Comparison of ENCODE assay signal across 25 cellular contexts in the genomic region with DNA sequence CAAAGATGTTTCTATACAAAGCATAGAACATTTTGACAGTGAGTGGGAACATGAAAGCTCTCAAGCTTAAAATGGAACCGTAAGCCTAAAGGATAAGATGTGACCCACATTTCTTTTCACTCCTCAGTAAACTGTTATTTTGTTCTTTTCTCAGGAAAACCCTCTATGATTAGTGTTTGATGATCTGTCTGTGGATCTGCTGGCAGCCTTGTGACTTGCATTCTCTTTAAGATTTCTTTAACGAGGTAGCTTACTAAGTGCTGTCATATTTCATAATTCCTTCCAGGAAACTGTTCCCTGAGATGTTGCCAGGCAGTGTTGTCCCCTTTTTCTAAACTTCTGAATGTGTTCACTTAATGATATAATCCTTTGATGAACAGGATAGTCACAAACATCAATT.
DNase-seq lines count a peak whose midpoint lies in the region; ATAC-seq and TF ChIP-seq lines count a peak whose summit lies in the region.
"Had no signal": no experiment of that assay in that cellular context is flagged by ENCODE, and none has a peak within 500 bp of the region (broad histone marks: within the 10 kb centered on the region; RNA-seq: fewer than 3 reads in every experiment).

No MANE protein-coding gene starts in this region.

- H3K4me3 ChIP-seq in GM23338: no peak overlapping the region
- no peak overlapping the region for H3K4me3 ChIP-seq in SJCRH30
- H3K4me3 ChIP-seq: A549; BLaER1 treated with 17β-estradiol and CSF1 and Interleukin-3, amounts not matched to agents 10 nM and 100 nM; GM12878 had no signal

- no peak for DNase-seq in GM23338 (ENCODE audit: low spot score)
- peak in 7 of 61 donors; percentile 0 to 46 (median 11) for DNase-seq in caudate nucleus (lab: John Stamatoyannopoulos, UW)
- peak; percentile 42 for DNase-seq in putamen (ENCODE audit: low spot score)
- peak; percentile 73 for DNase-seq in superior temporal gyrus (ENCODE audit: extremely low spot score)
- DNase-seq in CD14-positive monocyte (ENCODE audit: low spot score): no peak
- DNase-seq in SJCRH30: no peak
- DNase-seq in iPS-NIHi11 (ENCODE audit: low spot score): no peak
- DNase-seq: AML-193; CD4-positive, alpha-beta memory T cell; CD4-positive, CD25-positive, alpha-beta regulatory T cell; CD8-positive, alpha-beta memory T cell; COR-L47; DMS 273 treated with DMSO at 0.1 percent for 48 hours; DMS153; DMS53; DMS79; DND-41; EL; GDM1 had no signal

- H3K4me1 ChIP-seq in GM23338 (ENCODE audit: insufficient read depth) (no peaks in the 10 kb centered on the region; the same call in 1 of the 2 replicates), SJCRH30 (no peaks in the 10 kb centered on the region)
- H3K4me1 ChIP-seq: A549 had no signal

- no peaks in the 10 kb centered on the region for H3K79me2 ChIP-seq in GM23338 (replicated peaks; ENCODE audit: insufficient read depth)

- no peaks in the 10 kb centered on the region for H3F3A ChIP-seq in GM23338 (replicated peaks; ENCODE audit: low read depth)

- 0 out of 2 replicates have a peak overlapping the region, but pooled peaks have one; percentile 57 for H2AFZ ChIP-seq in GM23338

- H3K27ac ChIP-seq in GM23338 (ENCODE audit: low read depth): no peak overlapping the region
- H3K27ac ChIP-seq in caudate nucleus (ENCODE audit: low read depth, low read length): peak overlapping the region; percentile 11
- H3K27ac ChIP-seq in SJCRH30: no peak overlapping the region
- H3K27ac ChIP-seq: 22Rv1; A549; BLaER1 treated with 17β-estradiol and CSF1 and Interleukin-3, amounts not matched to agents 10 nM and 100 nM; C4-2B had no signal

- H3K27me3 ChIP-seq in GM23338 (ENCODE audit: insufficient read depth) (no peaks in the 10 kb centered on the region), SJCRH30 (no peaks in the 10 kb centered on the region)

- no peak overlapping the region for H3K4me2 ChIP-seq in GM23338
- H3K4me2 ChIP-seq: A549; BLaER1 treated with 17β-estradiol and CSF1 and Interleukin-3, amounts not matched to agents 10 nM and 100 nM had no signal

- H3K27me3 Mint-ChIP-seq in GM23338 (ENCODE audit: insufficient read depth, low read depth, poor library complexity) (no peaks in the 10 kb centered on the region), CD14-positive monocyte (ENCODE audit: low read depth in 3 of 3) (peaks cover 0 to 11% (median 1%) of the 10 kb centered on the region in 3 donors)
- H3K27me3 Mint-ChIP-seq: CD4-positive, alpha-beta memory T cell; CD4-positive, CD25-positive, alpha-beta regulatory T cell; CD8-positive, alpha-beta memory T cell had no signal

- TF ChIP-seq CTCF in GM23338 (conservative IDR thresholded peaks at IDR 0.05; ENCODE audit: low read depth in 2 of 2) (no peak), CD14-positive monocyte (IDR thresholded peaks at IDR 0.05) (no peak)

- no peak overlapping the region for H3K4me3 Mint-ChIP-seq in GM23338
- no peak overlapping the region for H3K4me3 Mint-ChIP-seq in CD14-positive monocyte
- H3K4me3 Mint-ChIP-seq: B cell; CD4-positive, alpha-beta memory T cell; CD8-positive, alpha-beta memory T cell had no signal

- H3K27ac Mint-ChIP-seq in GM23338 (no peak overlapping the region), CD14-positive monocyte (no peak overlapping the region)
- H3K27ac Mint-ChIP-seq: B cell; CD4-positive, alpha-beta memory T cell; CD4-positive, CD25-positive, alpha-beta regulatory T cell; CD8-positive, alpha-beta memory T cell had no signal

- peaks cover 5% of the 10 kb centered on the region; the same call in 2 of the 3 replicates for H3K4me1 Mint-ChIP-seq in GM23338
- peaks cover 11% of the 10 kb centered on the region for H3K4me1 Mint-ChIP-seq in CD14-positive monocyte
- H3K4me1 Mint-ChIP-seq: B cell; CD4-positive, alpha-beta memory T cell; CD4-positive, CD25-positive, alpha-beta regulatory T cell; CD8-positive, alpha-beta memory T cell had no signal

- no peak for ATAC-seq in GM23338
- ATAC-seq: A549, GM12878 had no signal

- no peaks in the 10 kb centered on the region for H3K9me3 ChIP-seq in SJCRH30 (replicated peaks)
- H3K9me3 ChIP-seq: A549; BLaER1 treated with 17β-estradiol and CSF1 and Interleukin-3, amounts not matched to agents 10 nM and 100 nM had no signal

- H3K36me3 Mint-ChIP-seq in GM23338 (ENCODE audit: low read depth) (no peaks in the 10 kb centered on the region), CD14-positive monocyte (no peaks in the 10 kb centered on the region)
- H3K36me3 Mint-ChIP-seq: CD4-positive, alpha-beta memory T cell; CD4-positive, CD25-positive, alpha-beta regulatory T cell; CD8-positive, alpha-beta memory T cell had no signal

- H3K9me3 Mint-ChIP-seq in GM23338 (no peaks in the 10 kb centered on the region), CD14-positive monocyte (peaks cover 0 to 8% (median 4%) of the 10 kb centered on the region in 7 donors)

- no peaks in the 10 kb centered on the region for H4K20me1 ChIP-seq in GM23338 (replicated peaks; ENCODE audit: insufficient read depth)
- H4K20me1 ChIP-seq: BLaER1 treated with 17β-estradiol and CSF1 and Interleukin-3, amounts not matched to agents 10 nM and 100 nM had no signal

- H3K36me3 ChIP-seq in GM23338 (ENCODE audit: insufficient read depth) (no peaks in the 10 kb centered on the region), SJCRH30 (no peaks in the 10 kb centered on the region)
- H3K36me3 ChIP-seq: BLaER1 treated with 17β-estradiol and CSF1 and Interleukin-3, amounts not matched to agents 10 nM and 100 nM had no signal

- intact Hi-C loops in CD14-positive monocyte (cut with micrococcal nuclease): no loop called here

- no peaks in the 10 kb centered on the region for H3K9me2 ChIP-seq in GM23338 (ENCODE audit: insufficient read depth)

TF ChIP-seq in GM23338, 12 proteins besides CTCF, POLR2A, EP300 and RAD21 (continues in another document):
- no peak for TF ChIP-seq POLR2AphosphoS5 (IDR thresholded peaks at IDR 0.05; ENCODE audit: low read depth)
- no peak for TF ChIP-seq EZH2 (IDR thresholded peaks at IDR 0.05; ENCODE audit: low read depth, unreplicated experiment)
- no peak for TF ChIP-seq ZNF114 (CRISPR knock-in tag; IDR thresholded peaks at IDR 0.05)
- TF ChIP-seq STAT1 (IDR thresholded peaks at IDR 0.05; ENCODE audit: unreplicated experiment): no peak
- TF ChIP-seq, protein P1, sequence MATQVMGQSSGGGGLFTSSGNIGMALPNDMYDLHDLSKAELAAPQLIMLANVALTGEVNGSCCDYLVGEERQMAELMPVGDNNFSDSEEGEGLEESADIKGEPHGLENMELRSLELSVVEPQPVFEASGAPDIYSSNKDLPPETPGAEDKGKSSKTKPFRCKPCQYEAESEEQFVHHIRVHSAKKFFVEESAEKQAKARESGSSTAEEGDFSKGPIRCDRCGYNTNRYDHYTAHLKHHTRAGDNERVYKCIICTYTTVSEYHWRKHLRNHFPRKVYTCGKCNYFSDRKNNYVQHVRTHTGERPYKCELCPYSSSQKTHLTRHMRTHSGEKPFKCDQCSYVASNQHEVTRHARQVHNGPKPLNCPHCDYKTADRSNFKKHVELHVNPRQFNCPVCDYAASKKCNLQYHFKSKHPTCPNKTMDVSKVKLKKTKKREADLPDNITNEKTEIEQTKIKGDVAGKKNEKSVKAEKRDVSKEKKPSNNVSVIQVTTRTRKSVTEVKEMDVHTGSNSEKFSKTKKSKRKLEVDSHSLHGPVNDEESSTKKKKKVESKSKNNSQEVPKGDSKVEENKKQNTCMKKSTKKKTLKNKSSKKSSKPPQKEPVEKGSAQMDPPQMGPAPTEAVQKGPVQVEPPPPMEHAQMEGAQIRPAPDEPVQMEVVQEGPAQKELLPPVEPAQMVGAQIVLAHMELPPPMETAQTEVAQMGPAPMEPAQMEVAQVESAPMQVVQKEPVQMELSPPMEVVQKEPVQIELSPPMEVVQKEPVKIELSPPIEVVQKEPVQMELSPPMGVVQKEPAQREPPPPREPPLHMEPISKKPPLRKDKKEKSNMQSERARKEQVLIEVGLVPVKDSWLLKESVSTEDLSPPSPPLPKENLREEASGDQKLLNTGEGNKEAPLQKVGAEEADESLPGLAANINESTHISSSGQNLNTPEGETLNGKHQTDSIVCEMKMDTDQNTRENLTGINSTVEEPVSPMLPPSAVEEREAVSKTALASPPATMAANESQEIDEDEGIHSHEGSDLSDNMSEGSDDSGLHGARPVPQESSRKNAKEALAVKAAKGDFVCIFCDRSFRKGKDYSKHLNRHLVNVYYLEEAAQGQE (IDR thresholded peaks at IDR 0.05; ENCODE audit: unreplicated experiment): no peak
- no peak for TF ChIP-seq EZH2phosphoT487 (IDR thresholded peaks at IDR 0.05; ENCODE audit: unreplicated experiment)
- no peak for TF ChIP-seq CREB1 (CRISPR knock-in tag; IDR thresholded peaks at IDR 0.05; ENCODE audit: low read depth)
- TF ChIP-seq ZNF331 (CRISPR knock-in tag; IDR thresholded peaks at IDR 0.05; ENCODE audit: low read depth): no peak
- TF ChIP-seq, protein P2, sequence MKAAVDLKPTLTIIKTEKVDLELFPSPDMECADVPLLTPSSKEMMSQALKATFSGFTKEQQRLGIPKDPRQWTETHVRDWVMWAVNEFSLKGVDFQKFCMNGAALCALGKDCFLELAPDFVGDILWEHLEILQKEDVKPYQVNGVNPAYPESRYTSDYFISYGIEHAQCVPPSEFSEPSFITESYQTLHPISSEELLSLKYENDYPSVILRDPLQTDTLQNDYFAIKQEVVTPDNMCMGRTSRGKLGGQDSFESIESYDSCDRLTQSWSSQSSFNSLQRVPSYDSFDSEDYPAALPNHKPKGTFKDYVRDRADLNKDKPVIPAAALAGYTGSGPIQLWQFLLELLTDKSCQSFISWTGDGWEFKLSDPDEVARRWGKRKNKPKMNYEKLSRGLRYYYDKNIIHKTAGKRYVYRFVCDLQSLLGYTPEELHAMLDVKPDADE (IDR thresholded peaks at IDR 0.05): no peak
- TF ChIP-seq NANOG (IDR thresholded peaks at IDR 0.05; ENCODE audit: borderline replicate concordance): no peak
- TF ChIP-seq JUNB (IDR thresholded peaks at IDR 0.05; ENCODE audit: unreplicated experiment): no peak

Comparison
In these comparisons a context has a peak if more than half of its experiments do, and no peak if none do; other contexts are left out.
1. DNase-seq: peak in putamen (single experiment) and superior temporal gyrus (single experiment); none in GM23338 (single experiment), CD14-positive monocyte (single experiment), SJCRH30 (0 of 2) and iPS-NIHi11 (single experiment).